In genomic region chr15:84714816-84715215, GRCh38 we compare ENCODE assay signal across 9 cellular contexts. TPM values are rescaled to one million over a fixed set of nuclear protein-coding genes. Genes with fewer than 3 reads are reported as not detected.
A peak's percentile ranks its signal among the peaks of the same experiment; 100 is the strongest.
DNase-seq lines count a peak whose midpoint lies in the region; ATAC-seq and TF ChIP-seq lines count a peak whose summit lies in the region.
"Had no signal": no experiment of that assay in that cellular context is flagged by ENCODE, and none has a peak within 500 bp of the region (broad histone marks: within the 10 kb centered on the region; RNA-seq: fewer than 3 reads in every experiment).

No MANE protein-coding gene starts in this region.

- H3K27ac Mint-ChIP-seq in GM23338: peak overlapping the region; percentile 98; the same call in 1 of the 2 replicates

- peaks cover 43% of the 10 kb centered on the region for H4K20me1 ChIP-seq in GM23338 (replicated peaks; ENCODE audit: insufficient read depth)

- no peaks in the 10 kb centered on the region for H3K9me2 ChIP-seq in GM23338 (ENCODE audit: insufficient read depth)

- ATAC-seq in GM23338 (no peak), HG03439 (IDR thresholded peaks at IDR 0.05; ENCODE audit: unreplicated experiment) (no peak), HG02938 (IDR thresholded peaks at IDR 0.05; ENCODE audit: unreplicated experiment) (no peak)

- peak overlapping the region; percentile 88 for H3K4me3 Mint-ChIP-seq in GM23338

- H3K27ac ChIP-seq in GM23338 (ENCODE audit: low read depth) (peak overlapping the region; percentile 96; the same call in 1 of the 2 replicates), SJSA1 (no peak overlapping the region)

- DNase-seq in GM23338 (ENCODE audit: low spot score) (no peak), SJSA1 (ENCODE audit: low read depth in 1 of 2, low spot score in 2 of 2) (no peak), fibroblast of pulmonary artery (ENCODE audit: low read depth) (no peak), skeletal muscle cell (ENCODE audit: low read depth) (no peak), DMS53 treated with DMSO at 0.1 percent for 48 hours (lab: John Stamatoyannopoulos, UW; ENCODE audit: unreplicated experiment) (no peak), NCI-H510A treated with DMSO at 0.1 percent for 48 hours (lab: John Stamatoyannopoulos, UW) (no peak)
- DNase-seq: activated effector memory CD4-positive, alpha-beta T cell treated with Interleukin-2 at 50 U/mL for 16 hours had no signal

- no peaks in the 10 kb centered on the region for H3K27me3 ChIP-seq in GM23338 (ENCODE audit: insufficient read depth)
- no peaks in the 10 kb centered on the region for H3K27me3 ChIP-seq in SJSA1 (replicated peaks)

- peaks cover 31% of the 10 kb centered on the region for H3K36me3 Mint-ChIP-seq in GM23338 (ENCODE audit: low read depth)

- no peaks in the 10 kb centered on the region for H3K9me3 ChIP-seq in SJSA1 (replicated peaks)

- no peak for TF ChIP-seq CTCF in GM23338 (conservative IDR thresholded peaks at IDR 0.05; ENCODE audit: low read depth in 2 of 2)
- TF ChIP-seq CTCF in fibroblast of pulmonary artery (IDR thresholded peaks at IDR 0.05; ENCODE audit: low read length, missing control alignments): no peak

- peak overlapping the region; percentile 96 for H3K4me2 ChIP-seq in GM23338

- H3K4me1 ChIP-seq in GM23338 (ENCODE audit: insufficient read depth) (peaks cover 6% of the 10 kb centered on the region), SJSA1 (replicated peaks) (peaks cover 6% of the 10 kb centered on the region; the same call in 1 of the 2 replicates)

- peaks cover 13% of the 10 kb centered on the region; the same call in 1 of the 2 replicates for H3K36me3 ChIP-seq in GM23338 (ENCODE audit: insufficient read depth)
- H3K36me3 ChIP-seq in SJSA1: peaks cover 18% of the 10 kb centered on the region

- peak overlapping the region; percentile 100 for H3K4me3 ChIP-seq in GM23338
- peak overlapping the region; percentile 83 for H3K4me3 ChIP-seq in SJSA1
- H3K4me3 ChIP-seq in fibroblast of pulmonary artery (replicated peaks; ENCODE audit: low read depth, low read length): peak overlapping the region; percentile 95
- peak overlapping the region; percentile 91 for H3K4me3 ChIP-seq in skeletal muscle cell (ENCODE audit: low read depth, low read length)

- no peaks in the 10 kb centered on the region for H3K9me3 Mint-ChIP-seq in GM23338

- H3K27me3 Mint-ChIP-seq in GM23338 (ENCODE audit: insufficient read depth, low read depth, poor library complexity): peaks cover 8% of the 10 kb centered on the region

- H3F3A ChIP-seq in GM23338 (replicated peaks; ENCODE audit: low read depth): 0 out of 2 replicates have a peak, but pooled peaks cover 8% of the 10 kb centered on the region

- peaks cover 60% of the 10 kb centered on the region for H3K79me2 ChIP-seq in GM23338 (replicated peaks; ENCODE audit: insufficient read depth)

- peaks cover 12% of the 10 kb centered on the region for H3K4me1 Mint-ChIP-seq in GM23338

- H2AFZ ChIP-seq in GM23338: no peak overlapping the region

TF ChIP-seq in GM23338, 12 proteins besides CTCF, POLR2A, EP300 and RAD21 (continues in another document):
- TF ChIP-seq STAT1 (IDR thresholded peaks at IDR 0.05; ENCODE audit: unreplicated experiment) (no peak), ETS1 (IDR thresholded peaks at IDR 0.05) (no peak), JUNB (IDR thresholded peaks at IDR 0.05; ENCODE audit: unreplicated experiment) (no peak), EZH2phosphoT487 (IDR thresholded peaks at IDR 0.05; ENCODE audit: unreplicated experiment) (no peak), ZNF114 (CRISPR knock-in tag; IDR thresholded peaks at IDR 0.05) (no peak), NANOG (IDR thresholded peaks at IDR 0.05; ENCODE audit: borderline replicate concordance) (no peak), ZNF331 (CRISPR knock-in tag; IDR thresholded peaks at IDR 0.05; ENCODE audit: low read depth) (no peak), EZH2 (IDR thresholded peaks at IDR 0.05; ENCODE audit: low read depth, unreplicated experiment) (no peak), POLR2AphosphoS5 (IDR thresholded peaks at IDR 0.05; ENCODE audit: low read depth) (no peak), CREB1 (CRISPR knock-in tag; IDR thresholded peaks at IDR 0.05; ENCODE audit: low read depth) (no peak), REST (IDR thresholded peaks at IDR 0.05; ENCODE audit: unreplicated experiment) (no peak)

RNA-seq across cellular contexts. Expression of gene SEC11A, which starts 1.1 kb away (rescaled TPM):
- 191 and 208 TPM in 2 replicates for total RNA-seq in GM23338 (2014; rRNA removed; shearing (Covaris generic))
- 238 and 257 TPM in 2 replicates for polyA plus RNA-seq in GM23338 (2016; fragmentation: Nextera tagmentation; extraction: Ambion mirVana)
- total RNA-seq in SJSA1 (2014; rRNA removed; shearing (Covaris generic)): 265 and 320 TPM in 2 replicates

RNA-seq across cellular contexts. Expression of gene ZNF592, which starts 33.6 kb away (rescaled TPM):
- total RNA-seq in GM23338 (2014; rRNA removed; shearing (Covaris generic)): 18.8 and 21.4 TPM in 2 replicates
- 4.4 and 4.7 TPM in 2 replicates for polyA plus RNA-seq in GM23338 (2016; fragmentation: Nextera tagmentation; extraction: Ambion mirVana)
- total RNA-seq in SJSA1 (2014; rRNA removed; shearing (Covaris generic)): 7.9 and 10.4 TPM in 2 replicates

RNA-seq across cellular contexts. Expression of gene NMB, which starts 56.8 kb away (rescaled TPM):
- total RNA-seq in GM23338 (2014; rRNA removed; shearing (Covaris generic)): 19.8 and 22.0 TPM in 2 replicates
- 17.0 and 18.1 TPM in 2 replicates for polyA plus RNA-seq in GM23338 (2016; fragmentation: Nextera tagmentation; extraction: Ambion mirVana)
- total RNA-seq in SJSA1 (2014; rRNA removed; shearing (Covaris generic)): 1.7 TPM in 1 of 2 replicates, not detected in the other
